Comparison of ENCODE assay signal across 1 cellular context in the genomic region with DNA sequence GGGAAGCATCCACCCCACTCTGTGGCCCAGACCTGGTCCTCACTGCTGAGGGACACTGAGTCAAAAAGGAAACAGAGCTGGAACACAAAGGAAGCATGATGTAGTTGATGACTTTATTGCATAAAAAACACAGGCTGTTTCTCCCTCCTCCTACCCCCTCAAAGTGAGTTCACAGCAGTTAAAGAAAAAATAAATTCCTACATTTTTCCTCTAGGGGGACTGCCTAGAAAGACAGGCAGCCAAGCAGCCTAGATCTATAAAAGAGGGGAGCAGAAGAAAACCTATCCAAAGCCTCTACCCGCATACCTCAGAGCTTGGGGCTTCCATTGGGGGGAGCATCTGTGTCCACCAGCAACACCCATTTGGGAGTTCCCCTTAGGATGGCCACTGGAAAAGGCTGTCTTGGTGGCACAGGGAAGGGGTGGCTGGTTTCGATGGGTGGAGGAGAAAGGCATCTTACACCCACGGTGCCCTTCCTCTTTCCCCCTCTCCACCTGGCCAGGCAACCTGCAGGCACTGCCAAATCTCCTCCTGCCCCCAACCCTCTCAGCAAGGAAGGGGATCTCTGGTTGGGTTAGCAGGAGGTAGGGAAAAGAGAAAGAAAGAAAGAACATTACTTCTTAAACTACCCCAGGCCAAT.
TF ChIP-seq lines count a peak whose summit lies in the region.

No MANE protein-coding gene starts in this region.

TF ChIP-seq in K562, 482 proteins besides CTCF, POLR2A, EP300 and RAD21:
- TF ChIP-seq BDP1 (IDR thresholded peaks at IDR 0.05; ENCODE audit: insufficient read depth, insufficient read length) (no peak), ZNF263 (CRISPR knock-in tag; IDR thresholded peaks at IDR 0.05; ENCODE audit: borderline replicate concordance) (0 out of 2 replicates have a peak, but pooled peaks have one; percentile 28)
TF ChIP-seq in K562: peak in this region for 1.
